ENCODE assay signal across 2 cellular contexts in genomic region chr16:21994856-21995465, GRCh38.
A peak's percentile ranks its signal among the peaks of the same experiment; 100 is the strongest.
TF ChIP-seq lines count a peak whose summit lies in the region.

No MANE protein-coding gene starts in this region.

TF ChIP-seq in HepG2, 621 proteins besides CTCF, POLR2A, EP300 and RAD21 (continues in another document):
- TF ChIP-seq CHD2 (IDR thresholded peaks at IDR 0.05; ENCODE audit: low read depth, low read length) (peak; percentile 64), ZNF12 (CRISPR knock-in tag; IDR thresholded peaks at IDR 0.05) (no peak), AKNA (CRISPR knock-in tag; IDR thresholded peaks at IDR 0.05; ENCODE audit: borderline replicate concordance) (no peak), DNMT1 (CRISPR knock-in tag; IDR thresholded peaks at IDR 0.05) (no peak), ZKSCAN5 (CRISPR knock-in tag; IDR thresholded peaks at IDR 0.05) (no peak), NFRKB (IDR thresholded peaks at IDR 0.05) (no peak), ZNF33B (CRISPR knock-in tag; IDR thresholded peaks at IDR 0.05) (no peak), SP5 (CRISPR knock-in tag; IDR thresholded peaks at IDR 0.05; ENCODE audit: borderline replicate concordance, low read depth) (no peak), ATM (IDR thresholded peaks at IDR 0.05; ENCODE audit: borderline replicate concordance) (no peak), ZNF543 (CRISPR knock-in tag; IDR thresholded peaks at IDR 0.05) (no peak), ZNF770 (CRISPR knock-in tag; IDR thresholded peaks at IDR 0.05) (peak; percentile 85)
- TF ChIP-seq, protein P1, sequence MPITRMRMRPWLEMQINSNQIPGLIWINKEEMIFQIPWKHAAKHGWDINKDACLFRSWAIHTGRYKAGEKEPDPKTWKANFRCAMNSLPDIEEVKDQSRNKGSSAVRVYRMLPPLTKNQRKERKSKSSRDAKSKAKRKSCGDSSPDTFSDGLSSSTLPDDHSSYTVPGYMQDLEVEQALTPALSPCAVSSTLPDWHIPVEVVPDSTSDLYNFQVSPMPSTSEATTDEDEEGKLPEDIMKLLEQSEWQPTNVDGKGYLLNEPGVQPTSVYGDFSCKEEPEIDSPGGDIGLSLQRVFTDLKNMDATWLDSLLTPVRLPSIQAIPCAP (CRISPR knock-in tag; IDR thresholded peaks at IDR 0.05; ENCODE audit: low read depth) = no peak
- TF ChIP-seq, protein P2, sequence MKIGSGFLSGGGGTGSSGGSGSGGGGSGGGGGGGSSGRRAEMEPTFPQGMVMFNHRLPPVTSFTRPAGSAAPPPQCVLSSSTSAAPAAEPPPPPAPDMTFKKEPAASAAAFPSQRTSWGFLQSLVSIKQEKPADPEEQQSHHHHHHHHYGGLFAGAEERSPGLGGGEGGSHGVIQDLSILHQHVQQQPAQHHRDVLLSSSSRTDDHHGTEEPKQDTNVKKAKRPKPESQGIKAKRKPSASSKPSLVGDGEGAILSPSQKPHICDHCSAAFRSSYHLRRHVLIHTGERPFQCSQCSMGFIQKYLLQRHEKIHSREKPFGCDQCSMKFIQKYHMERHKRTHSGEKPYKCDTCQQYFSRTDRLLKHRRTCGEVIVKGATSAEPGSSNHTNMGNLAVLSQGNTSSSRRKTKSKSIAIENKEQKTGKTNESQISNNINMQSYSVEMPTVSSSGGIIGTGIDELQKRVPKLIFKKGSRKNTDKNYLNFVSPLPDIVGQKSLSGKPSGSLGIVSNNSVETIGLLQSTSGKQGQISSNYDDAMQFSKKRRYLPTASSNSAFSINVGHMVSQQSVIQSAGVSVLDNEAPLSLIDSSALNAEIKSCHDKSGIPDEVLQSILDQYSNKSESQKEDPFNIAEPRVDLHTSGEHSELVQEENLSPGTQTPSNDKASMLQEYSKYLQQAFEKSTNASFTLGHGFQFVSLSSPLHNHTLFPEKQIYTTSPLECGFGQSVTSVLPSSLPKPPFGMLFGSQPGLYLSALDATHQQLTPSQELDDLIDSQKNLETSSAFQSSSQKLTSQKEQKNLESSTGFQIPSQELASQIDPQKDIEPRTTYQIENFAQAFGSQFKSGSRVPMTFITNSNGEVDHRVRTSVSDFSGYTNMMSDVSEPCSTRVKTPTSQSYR (CRISPR knock-in tag; IDR thresholded peaks at IDR 0.05; ENCODE audit: borderline replicate concordance) = peak; percentile 44; the same call in 1 of the 2 replicates
- TF ChIP-seq, protein P3, sequence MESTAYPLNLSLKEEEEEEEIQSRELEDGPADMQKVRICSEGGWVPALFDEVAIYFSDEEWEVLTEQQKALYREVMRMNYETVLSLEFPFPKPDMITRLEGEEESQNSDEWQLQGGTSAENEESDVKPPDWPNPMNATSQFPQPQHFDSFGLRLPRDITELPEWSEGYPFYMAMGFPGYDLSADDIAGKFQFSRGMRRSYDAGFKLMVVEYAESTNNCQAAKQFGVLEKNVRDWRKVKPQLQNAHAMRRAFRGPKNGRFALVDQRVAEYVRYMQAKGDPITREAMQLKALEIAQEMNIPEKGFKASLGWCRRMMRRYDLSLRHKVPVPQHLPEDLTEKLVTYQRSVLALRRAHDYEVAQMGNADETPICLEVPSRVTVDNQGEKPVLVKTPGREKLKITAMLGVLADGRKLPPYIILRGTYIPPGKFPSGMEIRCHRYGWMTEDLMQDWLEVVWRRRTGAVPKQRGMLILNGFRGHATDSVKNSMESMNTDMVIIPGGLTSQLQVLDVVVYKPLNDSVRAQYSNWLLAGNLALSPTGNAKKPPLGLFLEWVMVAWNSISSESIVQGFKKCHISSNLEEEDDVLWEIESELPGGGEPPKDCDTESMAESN (CRISPR knock-in tag; conservative IDR thresholded peaks at IDR 0.05) = no peak

TF ChIP-seq in WTC11, 78 proteins besides CTCF, POLR2A, EP300 and RAD21:
- TF ChIP-seq ESRRA (CRISPR knock-in tag; IDR thresholded peaks at IDR 0.05; ENCODE audit: borderline replicate concordance) (no peak), AFF4 (CRISPR knock-in tag; IDR thresholded peaks at IDR 0.05; ENCODE audit: borderline replicate concordance) (no peak), TP53 (CRISPR knock-in tag; IDR thresholded peaks at IDR 0.05) (no peak), JAZF1 (CRISPR knock-in tag; IDR thresholded peaks at IDR 0.05) (no peak), GTF2I (CRISPR knock-in tag; conservative IDR thresholded peaks at IDR 0.05) (no peak), TEAD1 (CRISPR knock-in tag; IDR thresholded peaks at IDR 0.05) (no peak), PRRX2 (CRISPR knock-in tag; IDR thresholded peaks at IDR 0.05) (no peak)
- TF ChIP-seq, protein P4, sequence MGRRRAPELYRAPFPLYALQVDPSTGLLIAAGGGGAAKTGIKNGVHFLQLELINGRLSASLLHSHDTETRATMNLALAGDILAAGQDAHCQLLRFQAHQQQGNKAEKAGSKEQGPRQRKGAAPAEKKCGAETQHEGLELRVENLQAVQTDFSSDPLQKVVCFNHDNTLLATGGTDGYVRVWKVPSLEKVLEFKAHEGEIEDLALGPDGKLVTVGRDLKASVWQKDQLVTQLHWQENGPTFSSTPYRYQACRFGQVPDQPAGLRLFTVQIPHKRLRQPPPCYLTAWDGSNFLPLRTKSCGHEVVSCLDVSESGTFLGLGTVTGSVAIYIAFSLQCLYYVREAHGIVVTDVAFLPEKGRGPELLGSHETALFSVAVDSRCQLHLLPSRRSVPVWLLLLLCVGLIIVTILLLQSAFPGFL (CRISPR knock-in tag; IDR thresholded peaks at IDR 0.05; ENCODE audit: borderline replicate concordance) = no peak
- TF ChIP-seq, protein P5, sequence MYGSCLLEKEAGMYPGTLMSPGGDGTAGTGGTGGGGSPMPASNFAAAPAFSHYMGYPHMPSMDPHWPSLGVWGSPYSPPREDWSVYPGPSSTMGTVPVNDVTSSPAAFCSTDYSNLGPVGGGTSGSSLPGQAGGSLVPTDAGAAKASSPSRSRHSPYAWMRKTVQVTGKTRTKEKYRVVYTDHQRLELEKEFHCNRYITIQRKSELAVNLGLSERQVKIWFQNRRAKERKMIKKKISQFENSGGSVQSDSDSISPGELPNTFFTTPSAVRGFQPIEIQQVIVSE (CRISPR knock-in tag; IDR thresholded peaks at IDR 0.05; ENCODE audit: borderline replicate concordance) = no peak
TF ChIP-seq in WTC11: peak in this region for 0.
